In the genomic region with DNA sequence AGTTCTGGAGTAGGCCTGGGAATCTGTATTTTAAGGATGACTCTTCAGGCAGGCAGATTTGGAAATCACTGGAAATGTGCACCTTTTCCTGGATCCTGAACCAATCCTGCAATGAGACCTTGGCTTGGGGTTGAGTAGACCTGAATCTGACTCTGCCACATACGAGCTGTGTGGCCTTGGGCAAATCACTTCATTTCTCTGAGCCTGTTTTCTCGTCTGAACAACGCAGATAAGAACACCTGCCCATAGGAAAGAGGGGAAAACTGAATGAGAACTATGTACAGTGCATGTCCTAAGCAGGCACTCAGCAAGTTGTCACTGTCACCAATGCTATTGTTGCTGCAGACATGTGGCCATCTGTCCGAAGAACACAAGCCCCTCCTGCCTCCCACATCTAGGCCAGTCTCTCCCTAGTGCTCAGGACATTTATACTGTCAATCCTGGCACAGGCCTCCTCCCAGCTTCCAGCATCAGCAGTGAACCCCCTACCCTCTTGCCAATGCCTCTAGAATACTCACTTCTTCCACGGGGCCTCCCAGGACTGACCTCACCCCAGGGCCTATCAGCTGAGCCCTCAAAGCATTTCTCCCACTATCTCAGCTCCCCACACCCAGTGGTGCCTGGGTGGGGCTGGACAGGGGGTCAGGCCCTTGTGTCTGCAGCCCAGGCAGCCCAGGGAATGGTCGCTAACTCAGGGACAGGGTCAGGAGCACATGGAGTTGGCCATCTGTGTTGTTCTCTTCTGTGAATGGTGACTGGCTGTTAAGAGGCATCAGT, we compare ENCODE assay signal across 14 cellular contexts.
DNase-seq lines count a peak whose midpoint lies in the region; ATAC-seq and TF ChIP-seq lines count a peak whose summit lies in the region.
"Had no signal": no experiment of that assay in that cellular context is flagged by ENCODE, and none has a peak within 500 bp of the region (broad histone marks: within the 10 kb centered on the region; RNA-seq: fewer than 3 reads in every experiment).

No MANE protein-coding gene starts in this region.

- H3K4me1 ChIP-seq in lower lobe of right lung, result no peaks in the 10 kb centered on the region
- H3K4me1 ChIP-seq in trophoblast cell (ENCODE audit: control insufficient read depth in 1 of 2, insufficient read depth in 2 of 2, low read length in 2 of 2), result peaks cover 19 to 27% of the 10 kb centered on the region in 2 experiments
- H3K4me1 ChIP-seq in upper lobe of right lung, result no peaks in the 10 kb centered on the region

- peak overlapping the region; percentile 54 for H3K14ac ChIP-seq in trophoblast cell (ENCODE audit: low read length)

- WGBS in trophoblast cell (ENCODE audit: extremely low coverage, insufficient coverage, insufficient read length), result no CpG with 5 or more reads among the region's 6 CpGs

- 0 out of 2 replicates have a peak overlapping the region, but pooled peaks have one; percentile 27 for H3K27ac ChIP-seq in SK-N-MC
- H3K27ac ChIP-seq in WERI-Rb-1, result peak overlapping the region; percentile 6; the same call in 1 of the 2 replicates
- H3K27ac ChIP-seq in lower lobe of right lung, result no peak overlapping the region
- peak overlapping the region; percentile 82 for H3K27ac ChIP-seq in trophoblast cell (ENCODE audit: low read depth, low read length)
- H3K27ac ChIP-seq in upper lobe of right lung, result no peak overlapping the region

- peak overlapping the region; percentile 27 for H4K8ac ChIP-seq in trophoblast cell (ENCODE audit: low read depth, low read length)

- no peak overlapping the region for H3K4me3 ChIP-seq in SK-N-MC
- H3K4me3 ChIP-seq in WERI-Rb-1 (ENCODE audit: low read depth, low read length), result no peak overlapping the region
- no peak overlapping the region for H3K4me3 ChIP-seq in lower lobe of right lung
- no peak overlapping the region for H3K4me3 ChIP-seq in trophoblast cell (ENCODE audit: low read depth, low read length)
- no peak overlapping the region for H3K4me3 ChIP-seq in upper lobe of right lung

- H2BK12ac ChIP-seq in trophoblast cell (ENCODE audit: low read length), result peak overlapping the region; percentile 75

- no peak overlapping the region for H4K12ac ChIP-seq in trophoblast cell (ENCODE audit: low read depth, low read length)

- no peak overlapping the region for H3K9ac ChIP-seq in SK-N-MC (ENCODE audit: insufficient read length)
- no peak overlapping the region for H3K9ac ChIP-seq in trophoblast cell (ENCODE audit: low read length)

- peaks cover 15% of the 10 kb centered on the region for H3K79me1 ChIP-seq in trophoblast cell (ENCODE audit: low read length)

- no peak overlapping the region for H3K4ac ChIP-seq in trophoblast cell (ENCODE audit: low read depth, low read length)

- H3K36me3 Mint-ChIP-seq in mesothelial cell of epicardium, result no peaks in the 10 kb centered on the region

- no peak overlapping the region for H2AK5ac ChIP-seq in trophoblast cell (ENCODE audit: low read length)

- peaks cover 28% of the 10 kb centered on the region for H3K4me1 Mint-ChIP-seq in mesothelial cell of epicardium
- H3K4me1 Mint-ChIP-seq: B cell had no signal

- peak overlapping the region; percentile 54 for H2BK5ac ChIP-seq in trophoblast cell (ENCODE audit: low read depth, low read length, poor library complexity)

- no peak overlapping the region for H3K4me2 ChIP-seq in trophoblast cell (ENCODE audit: low read length)

- H3K27ac Mint-ChIP-seq in mesothelial cell of epicardium, result no peak overlapping the region
- H3K27ac Mint-ChIP-seq: B cell; CD4-positive, alpha-beta T cell had no signal

- H3K36me3 ChIP-seq in SK-N-MC (ENCODE audit: insufficient read depth, low read length), result peaks cover 51% of the 10 kb centered on the region
- H3K36me3 ChIP-seq in WERI-Rb-1, result no peaks in the 10 kb centered on the region
- H3K36me3 ChIP-seq in lower lobe of right lung, result no peaks in the 10 kb centered on the region
- no peaks in the 10 kb centered on the region for H3K36me3 ChIP-seq in trophoblast cell (ENCODE audit: control insufficient read depth in 1 of 2, insufficient read depth in 2 of 2, low read length in 2 of 2)
- H3K36me3 ChIP-seq in upper lobe of right lung, result no peaks in the 10 kb centered on the region

- no peak for ATAC-seq in lower lobe of right lung
- no peak for ATAC-seq in upper lobe of right lung
- ATAC-seq in HG02981 (IDR thresholded peaks at IDR 0.05; ENCODE audit: unreplicated experiment), result no peak
- ATAC-seq: HCT116 had no signal

- H2BK120ac ChIP-seq in trophoblast cell (ENCODE audit: insufficient read depth, low read length, poor library complexity), result peak overlapping the region; percentile 74

- H3K79me2 ChIP-seq in trophoblast cell (ENCODE audit: control insufficient read depth, insufficient read depth, low read length, poor library complexity), result no peaks in the 10 kb centered on the region

- H3K23ac ChIP-seq in trophoblast cell (ENCODE audit: low read length), result no peak overlapping the region

- no peak for TF ChIP-seq CTCF in WERI-Rb-1 (IDR thresholded peaks at IDR 0.05; ENCODE audit: low read depth, low read length)
- no peak for TF ChIP-seq CTCF in lower lobe of right lung (IDR thresholded peaks at IDR 0.05)
- no peak for TF ChIP-seq CTCF in mesothelial cell of epicardium (IDR thresholded peaks at IDR 0.05; ENCODE audit: unreplicated experiment)
- no peak for TF ChIP-seq CTCF in upper lobe of right lung (IDR thresholded peaks at IDR 0.05)

- no peak overlapping the region for H3K4me3 Mint-ChIP-seq in mesothelial cell of epicardium
- H3K4me3 Mint-ChIP-seq: B cell; CD4-positive, alpha-beta T cell had no signal

- H3K9me3 Mint-ChIP-seq in mesothelial cell of epicardium, result peaks cover 3% of the 10 kb centered on the region
- H3K9me3 Mint-ChIP-seq: CD4-positive, alpha-beta T cell had no signal

- no peak for DNase-seq in SK-N-MC (ENCODE audit: low read depth, low spot score)
- DNase-seq in WERI-Rb-1, result peak; percentile 50
- DNase-seq in lower lobe of right lung, result peak; percentile 9
- DNase-seq in trophoblast cell, result peak in 1 of 2 donors; percentile 18
- no peak for DNase-seq in mesothelial cell of epicardium (ENCODE audit: low spot score in 2 of 2, unreplicated experiment in 2 of 2)
- no peak for DNase-seq in upper lobe of right lung
- DNase-seq in NCI-H2029 treated with DMSO at 0.1 percent for 48 hours (lab: John Stamatoyannopoulos, UW), result no peak
- DNase-seq: C1 segment of cervical spinal cord; Calu3; CD4-positive, alpha-beta T cell; DMS 273 treated with DMSO at 0.1 percent for 48 hours had no signal

- H3K9me3 ChIP-seq in SK-N-MC (ENCODE audit: low read depth, low read length), result no peaks in the 10 kb centered on the region
- no peaks in the 10 kb centered on the region for H3K9me3 ChIP-seq in WERI-Rb-1 (ENCODE audit: severe bottlenecking)
- H3K9me3 ChIP-seq in lower lobe of right lung, result no peaks in the 10 kb centered on the region
- H3K9me3 ChIP-seq in trophoblast cell (ENCODE audit: insufficient read depth, low read depth, low read length), result no peaks in the 10 kb centered on the region
- no peaks in the 10 kb centered on the region for H3K9me3 ChIP-seq in upper lobe of right lung

- no peak overlapping the region for H2AFZ ChIP-seq in trophoblast cell (ENCODE audit: insufficient read depth, low read length, poor library complexity)

- peaks cover 35% of the 10 kb centered on the region for H3K27me3 Mint-ChIP-seq in mesothelial cell of epicardium (ENCODE audit: low read depth)

- no peaks in the 10 kb centered on the region for H3K27me3 ChIP-seq in WERI-Rb-1 (ENCODE audit: insufficient read depth, low read depth, severe bottlenecking)
- peaks cover 23% of the 10 kb centered on the region for H3K27me3 ChIP-seq in lower lobe of right lung (ENCODE audit: low read depth)
- no peaks in the 10 kb centered on the region for H3K27me3 ChIP-seq in trophoblast cell (ENCODE audit: insufficient read depth, low read length)
- no peaks in the 10 kb centered on the region for H3K27me3 ChIP-seq in upper lobe of right lung

- peak overlapping the region; percentile 81 for H4K91ac ChIP-seq in trophoblast cell (ENCODE audit: low read depth, low read length)

- intact Hi-C loops in lower lobe of right lung (cut with DNase I), result no loop called here
- intact Hi-C loops in upper lobe of right lung (cut with DNase I), result no loop called here

- H3K18ac ChIP-seq in trophoblast cell (ENCODE audit: low read length), result no peak overlapping the region

Comparison
In these comparisons a context has a peak if more than half of its experiments do, and no peak if none do; other contexts are left out.
1. DNase-seq: peak in WERI-Rb-1 (single experiment) and lower lobe of right lung (single experiment); none in SK-N-MC (single experiment), mesothelial cell of epicardium (0 of 2), upper lobe of right lung (single experiment) and NCI-H2029 treated with DMSO at 0.1 percent for 48 hours (single experiment).
2. H3K27ac ChIP-seq: peak in SK-N-MC (single experiment), WERI-Rb-1 (single experiment) and trophoblast cell (single experiment); none in lower lobe of right lung (single experiment) and upper lobe of right lung (single experiment).